In genomic region chr9:126619336-126619919, GRCh38 we compare ENCODE assay signal across 1 cellular context.
TF ChIP-seq lines count a peak whose summit lies in the region.

No MANE protein-coding gene starts in this region.

TF ChIP-seq in WTC11, 78 proteins besides CTCF, POLR2A, EP300 and RAD21 (continued from another document):
- no peak for TF ChIP-seq FOXJ3 (CRISPR knock-in tag; IDR thresholded peaks at IDR 0.05; ENCODE audit: borderline replicate concordance)
- no peak for TF ChIP-seq MAX (CRISPR knock-in tag; IDR thresholded peaks at IDR 0.05)
- TF ChIP-seq NFYB (CRISPR knock-in tag; conservative IDR thresholded peaks at IDR 0.05; ENCODE audit: low read depth) = no peak
- TF ChIP-seq RELA (CRISPR knock-in tag; IDR thresholded peaks at IDR 0.05; ENCODE audit: borderline replicate concordance) = no peak
